8 cellular contexts compared by ENCODE assay signal in the genomic region with DNA sequence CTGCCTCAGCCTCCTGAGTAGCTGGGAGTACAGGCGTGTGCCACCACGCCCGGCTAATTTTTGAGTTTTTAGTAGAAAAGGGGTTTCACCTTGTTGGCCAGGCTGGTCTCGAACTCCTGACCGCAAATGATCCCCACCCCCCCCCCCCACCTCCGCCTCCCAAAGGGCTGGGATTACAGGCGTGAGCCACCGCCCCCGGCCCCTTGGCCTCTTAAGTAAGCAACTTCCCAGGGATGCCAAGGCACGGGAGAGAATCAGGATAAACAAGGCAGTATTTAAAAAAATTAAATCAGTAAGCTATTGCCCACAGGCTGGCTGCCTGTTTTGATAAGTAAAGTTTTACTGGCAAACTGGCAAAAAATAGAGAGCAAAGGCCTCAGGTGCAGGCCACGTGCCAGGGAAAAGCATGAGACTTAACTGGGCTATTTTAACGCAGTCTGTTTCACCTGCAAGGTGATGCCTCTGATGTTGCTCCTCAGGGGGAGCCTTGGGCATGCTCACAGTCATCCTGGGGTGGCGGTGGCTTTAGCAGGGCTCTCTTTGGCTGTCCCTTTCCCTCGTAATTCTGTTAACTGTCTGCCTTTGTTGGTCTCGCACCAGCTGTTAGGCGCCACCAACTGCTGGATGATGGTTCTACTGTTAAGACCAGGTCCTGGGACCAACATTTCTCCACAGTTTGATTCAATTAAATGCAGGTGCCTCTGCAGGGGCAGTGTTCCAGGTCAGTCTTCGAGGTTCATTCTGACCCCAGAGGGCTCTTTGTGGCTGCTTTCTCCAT. TPM values are rescaled to one million over a fixed set of nuclear protein-coding genes. Genes with fewer than 3 reads are reported as not detected.
A peak's percentile ranks its signal among the peaks of the same experiment; 100 is the strongest.
DNase-seq lines count a peak whose midpoint lies in the region; FAIRE-seq and TF ChIP-seq lines count a peak whose summit lies in the region.

No MANE protein-coding gene starts in this region.

- no peaks in the 10 kb centered on the region for H3K79me2 ChIP-seq in H1 (ENCODE audit: control insufficient read depth in 1 of 2, insufficient read depth in 2 of 2, low read length in 2 of 2)

- H2BK20ac ChIP-seq in H1 (ENCODE audit: low read length): no peak overlapping the region

- 38% methylated on average over 11 of the region's 17 CpGs; no CpG with 5 or more reads in 1 of the 2 experiments for WGBS in H1 (ENCODE audit: extremely low coverage in 1 of 2, insufficient coverage in 1 of 2, insufficient read length in 1 of 2, insufficient replicate concordance in 2 of 2, low coverage in 1 of 2, low lambda C conversion rate in 2 of 2, missing lambda C conversion rate in 1 of 2), 2 experiments

- H3K9me3 Mint-ChIP-seq in CD14-positive monocyte: peaks cover 0 to 4% (median 0%) of the 10 kb centered on the region in 7 donors

- H2BK12ac ChIP-seq in H1 (ENCODE audit: low read depth, low read length): no peak overlapping the region

- TF ChIP-seq POLR2A in H1 (IDR thresholded peaks at IDR 0.05; ENCODE audit: control extremely low read depth in 1 of 2, low read depth in 2 of 2, low read length in 2 of 2): no peak

- peak; percentile 81 for FAIRE-seq in H1 (lab: Jason Lieb, UNC)

- peak overlapping the region; percentile 25 for H4K91ac ChIP-seq in H1 (replicated peaks; ENCODE audit: insufficient read length, low read length)

- H2BK120ac ChIP-seq in H1 (replicated peaks; ENCODE audit: low read depth, low read length): no peak overlapping the region

- no peak overlapping the region for H3K14ac ChIP-seq in H1 (ENCODE audit: insufficient read length)

- H3K4me3 Mint-ChIP-seq in CD14-positive monocyte: peak overlapping the region; percentile 84 to 92

- peak; percentile 50 to 71 for TF ChIP-seq RAD21 in H1 (IDR thresholded peaks at IDR 0.05 in 1 of 2, conservative IDR thresholded peaks at IDR 0.05 in 1 of 2; ENCODE audit: low read depth in 2 of 2, low read length in 2 of 2)

- H3K4me2 ChIP-seq in H1 (ENCODE audit: insufficient read depth in 1 of 2, low read depth in 2 of 2, low read length in 2 of 2): peak overlapping the region; percentile 42 to 80; a peak in 3 of 4 replicates

- DNase-seq in CD14-positive monocyte (ENCODE audit: low spot score) (peak; percentile 28), HUDEP-2 (lab: John Stamatoyannopoulos, UW; ENCODE audit: unreplicated experiment in 76 of 76) (peak in 71 of 76 experiments; percentile 9 to 82 (median 52)), SIG-M5 (lab: John Stamatoyannopoulos, UW) (peak; percentile 2), H1 (ENCODE audit: low read depth in 1 of 2, low spot score in 2 of 2) (peak in 1 of 2 experiments; percentile 72), GM13977 (ENCODE audit: low spot score) (no peak), OCI-M2 (lab: John Stamatoyannopoulos, UW; ENCODE audit: unreplicated experiment) (no peak)
- no peak for DNase-seq in activated CD4-positive, CD25-positive, alpha-beta regulatory T cell treated with anti-CD3 and anti-CD28 coated beads, Interleukin-2, amount 50 U/mL, for 72 hours

- TF ChIP-seq CTCF in CD14-positive monocyte (IDR thresholded peaks at IDR 0.05) (peak; percentile 35), H1 (IDR thresholded peaks at IDR 0.05; ENCODE audit: control extremely low read depth in 1 of 3, insufficient read depth in 1 of 3, low read depth in 1 of 3, low read length in 3 of 3) (peak; percentile 27 to 55 (median 53)), GM13977 (IDR thresholded peaks at IDR 0.05; ENCODE audit: extremely low read depth, insufficient read depth, missing control alignments) (no peak)

- peaks cover 4 to 14% (median 11%) of the 10 kb centered on the region in 3 donors for H3K27me3 Mint-ChIP-seq in CD14-positive monocyte (ENCODE audit: low read depth in 3 of 3)

- H3K36me3 Mint-ChIP-seq in CD14-positive monocyte: peaks cover 0 to 2% of the 10 kb centered on the region in 2 donors

- H3K4me1 Mint-ChIP-seq in CD14-positive monocyte: peaks cover 27% of the 10 kb centered on the region

- H4K20me1 ChIP-seq in H1 (replicated peaks in 1 of 2; ENCODE audit: control insufficient read depth in 1 of 2, insufficient read depth in 2 of 2, low read length in 2 of 2): no peaks in the 10 kb centered on the region

- no peak overlapping the region for H2BK5ac ChIP-seq in H1 (ENCODE audit: low read depth, low read length)

- H4K8ac ChIP-seq in H1 (ENCODE audit: extremely low read depth, insufficient read depth, low read length): no peak overlapping the region; the same call in 1 of the 2 replicates

- no peak overlapping the region for H4K5ac ChIP-seq in H1 (ENCODE audit: insufficient read length, low read depth, low read length)

- H3K23me2 ChIP-seq in H1 (ENCODE audit: low read depth, low read length): no peaks in the 10 kb centered on the region

- H3K4me3 ChIP-seq in H1 (ENCODE audit: extremely low read depth in 1 of 4, insufficient read depth in 2 of 4, low read depth in 3 of 4, low read length in 4 of 4): peak overlapping the region in 1 of 4 experiments; percentile 62; a peak in 1 of 8 replicates
- peak overlapping the region; percentile 23 to 80 for H3K4me3 ChIP-seq in muscle layer of colon (ENCODE audit: low read depth in 1 of 2, low read length in 2 of 2)

- no peak overlapping the region for H3K27ac Mint-ChIP-seq in CD14-positive monocyte

- no peak overlapping the region for H2BK15ac ChIP-seq in H1 (ENCODE audit: low read length)

- no peak for TF ChIP-seq EP300 in H1 (IDR thresholded peaks at IDR 0.05; ENCODE audit: borderline replicate concordance in 1 of 2, low read depth in 2 of 2, low read length in 2 of 2)

- H3K36me3 ChIP-seq in H1 (ENCODE audit: control insufficient read depth in 2 of 4, insufficient read depth in 4 of 4, low read length in 3 of 4): no peaks in the 10 kb centered on the region
- H3K36me3 ChIP-seq in muscle layer of colon (ENCODE audit: insufficient read depth, low read length): no peaks in the 10 kb centered on the region

- H3K9ac ChIP-seq in H1 (replicated peaks in 1 of 4; ENCODE audit: extremely low read depth in 1 of 4, low read depth in 3 of 4, low read length in 3 of 4) (no peak overlapping the region), muscle layer of colon (ENCODE audit: low read length) (no peak overlapping the region)

- POLR2A ChIA-PET in H1 (lab: Charles Lee; ENCODE audit: partially characterized antibody): interaction anchor here (0.7 to 3.9 kb wide), 7 partner anchors 10 to 280 kb away, joined by 3 to 25 read pairs (median 4); a partner anchor contains a TSS

- no peak overlapping the region for H2AK5ac ChIP-seq in H1 (ENCODE audit: low read depth, low read length)

- H3K4me1 ChIP-seq in H1 (replicated peaks in 1 of 4; ENCODE audit: control insufficient read depth in 3 of 4, insufficient read depth in 4 of 4, low read length in 3 of 4) (peaks cover 0 to 11% (median 6%) of the 10 kb centered on the region in 4 experiments; a peak in 5 of 7 replicates), muscle layer of colon (ENCODE audit: insufficient read depth, low read length) (peaks cover 6% of the 10 kb centered on the region)

- H3K9me3 ChIP-seq in H1 (ENCODE audit: insufficient read depth in 2 of 2, low read depth in 1 of 2, low read length in 1 of 2): no peaks in the 10 kb centered on the region
- no peaks in the 10 kb centered on the region for H3K9me3 ChIP-seq in muscle layer of colon (ENCODE audit: low read length)

- in situ Hi-C loops in GM13977 (cut with MboI; ENCODE audit: low pct_unique_long_range_greater_than_20kb, low sequenced_read_pairs, unreplicated experiment): no loop called here

- H3K4ac ChIP-seq in H1 (replicated peaks; ENCODE audit: insufficient read length, low read depth, low read length): no peak overlapping the region

- intact Hi-C loops in CD14-positive monocyte (cut with micrococcal nuclease): no loop called here

- no peak overlapping the region for H3K56ac ChIP-seq in H1 (replicated peaks; ENCODE audit: insufficient read length, low read depth, low read length)

- H3K27me3 ChIP-seq in H1 (replicated peaks in 1 of 4; ENCODE audit: control insufficient read depth in 3 of 4, extremely low read depth in 1 of 4, insufficient read depth in 3 of 4, low read length in 3 of 4) (no peaks in the 10 kb centered on the region), muscle layer of colon (ENCODE audit: control insufficient read depth in 1 of 2, insufficient read depth in 2 of 2, low read length in 2 of 2) (no peaks in the 10 kb centered on the region)

- no peak overlapping the region for H2AFZ ChIP-seq in H1 (ENCODE audit: low read length)

- H3K27ac ChIP-seq in H1 (ENCODE audit: low read depth, low read length): no peak overlapping the region
- H3K27ac ChIP-seq in muscle layer of colon (ENCODE audit: low read depth, low read length): no peak overlapping the region

- H3K79me1 ChIP-seq in H1 (ENCODE audit: low read depth, low read length): no peaks in the 10 kb centered on the region

- H3K23ac ChIP-seq in H1 (ENCODE audit: insufficient read length): no peak overlapping the region

- CTCF ChIA-PET in H1 (lab: Charles Lee; ENCODE audit: partially characterized antibody): interaction anchor here (0.6 to 3.1 kb wide), 32 partner anchors 8 to 528 kb away, joined by 3 to 15 read pairs (median 4); no protein-coding TSS in a partner anchor

- 0 out of 2 replicates have a peak overlapping the region, but pooled peaks have one; percentile 21 for H3K18ac ChIP-seq in H1 (ENCODE audit: extremely low read depth, low read length)

TF ChIP-seq in H1, 55 proteins besides CTCF, POLR2A, EP300 and RAD21 (continues in another document):
- TF ChIP-seq, protein P1, sequence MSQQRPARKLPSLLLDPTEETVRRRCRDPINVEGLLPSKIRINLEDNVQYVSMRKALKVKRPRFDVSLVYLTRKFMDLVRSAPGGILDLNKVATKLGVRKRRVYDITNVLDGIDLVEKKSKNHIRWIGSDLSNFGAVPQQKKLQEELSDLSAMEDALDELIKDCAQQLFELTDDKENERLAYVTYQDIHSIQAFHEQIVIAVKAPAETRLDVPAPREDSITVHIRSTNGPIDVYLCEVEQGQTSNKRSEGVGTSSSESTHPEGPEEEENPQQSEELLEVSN (IDR thresholded peaks at IDR 0.05): peak; percentile 87
- TF ChIP-seq CHD1 (IDR thresholded peaks at IDR 0.05; ENCODE audit: low read depth, low read length) (no peak), BACH1 (IDR thresholded peaks at IDR 0.05; ENCODE audit: low read length) (no peak), NANOG (IDR thresholded peaks at IDR 0.05; ENCODE audit: insufficient read depth, low read depth, low read length, poor library complexity, severe bottlenecking) (peak; percentile 4), PHF8 (conservative IDR thresholded peaks at IDR 0.05; ENCODE audit: low read depth, low read length) (no peak), SIX5 (IDR thresholded peaks at IDR 0.05; ENCODE audit: low read depth, low read length) (no peak)

RNA-seq across cellular contexts. Expression of a gene that starts 19.4 kb away (rescaled TPM):
- polyA plus RNA-seq in CD14-positive monocyte: 100 to 1,000 TPM; 376 to 439 TPM
- total RNA-seq in H1 (2021; fragmentation: NEBNext Ultra II Directional; extraction: Animal tissue kit (Norgen Biotek cat#: 25700)): 63.1 and 65.1 TPM in 2 replicates
- 65.4 and 70.0 TPM in 2 replicates for polyA plus RNA-seq in H1 (2011; rRNA removed)
- 73.0 TPM for polyA plus RNA-seq in H1 (2011; cell fraction: cytosol; rRNA removed)
- polyA plus RNA-seq in H1 (2011; cell fraction: nucleus; rRNA removed): 58.2 TPM
- 60.3 to 80.3 TPM (median 67.1 TPM) in 4 replicates for polyA plus RNA-seq in H1 (2012, experiment 1 of 2)
- polyA plus RNA-seq in H1 (2012, experiment 2 of 2): 55.3 TPM
- polyA plus RNA-seq in H1 (2013, experiment 1 of 2): 78.6 TPM
- polyA plus RNA-seq in H1 (2013, experiment 2 of 2): 86.8 TPM
- 56.6 and 57.4 TPM in 2 replicates for polyA minus RNA-seq in H1 (2011; rRNA and poly(A)+ RNA removed)
- 35.1 TPM for polyA minus RNA-seq in H1 (2011; cell fraction: cytosol; rRNA and poly(A)+ RNA removed)
- 73.0 TPM for polyA minus RNA-seq in H1 (2011; cell fraction: nucleus; rRNA and poly(A)+ RNA removed)

Comparison
In these comparisons a context has a peak if more than half of its experiments do, and no peak if none do; other contexts are left out.
1. DNase-seq: peak in CD14-positive monocyte (single experiment), HUDEP-2 (71 of 76) and SIG-M5 (single experiment); none in activated CD4-positive, CD25-positive, alpha-beta regulatory T cell treated with anti-CD3 and anti-CD28 coated beads, Interleukin-2, amount 50 U/mL, for 72 hours (single experiment), GM13977 (single experiment) and OCI-M2 (single experiment).